Comparison of ENCODE assay signal across 32 cellular contexts in the genomic region with DNA sequence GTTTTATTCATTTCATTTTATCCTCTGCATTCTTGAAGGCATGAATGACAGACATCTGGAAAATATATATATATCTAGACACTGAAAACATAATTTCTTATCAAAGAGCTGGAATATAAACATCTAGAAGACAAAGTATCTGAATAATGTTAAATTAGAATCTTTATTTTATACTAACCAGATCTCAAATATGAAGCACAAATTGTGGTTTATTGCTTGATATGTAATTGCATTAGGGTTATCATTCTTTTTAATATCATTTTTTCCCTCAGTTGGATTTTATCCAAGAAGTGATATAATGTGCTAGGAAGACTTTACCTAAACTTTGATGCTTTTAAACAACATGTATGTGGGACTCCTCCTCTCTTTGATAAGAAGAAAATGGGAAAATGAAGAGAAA.
"Had no signal": no experiment of that assay in that cellular context is flagged by ENCODE, and none has a peak within 500 bp of the region (broad histone marks: within the 10 kb centered on the region; RNA-seq: fewer than 3 reads in every experiment).

No MANE protein-coding gene starts in this region.

- H3K36me3 ChIP-seq: adrenal gland, ascending aorta, brain microvascular endothelial cell, breast epithelium, cardiac muscle cell had no signal

- DNase-seq: activated effector memory CD4-positive, alpha-beta T cell treated with anti-CD3 and anti-CD28 coated beads, Interleukin-2, amount 50 U/mL, for 16 hours; activated effector memory CD4-positive, alpha-beta T cell treated with Interleukin-2 at 50 U/mL for 16 hours; activated gamma-delta T cell; activated gamma-delta T cell treated with Interleukin-2 at 50 U/mL for 16 hours; activated naive CD4-positive, alpha-beta T cell; activated naive CD4-positive, alpha-beta T cell treated with anti-CD3 and anti-CD28 coated beads for 36 hours; activated naive CD4-positive, alpha-beta T cell treated with anti-CD3 and anti-CD28 coated beads, Interleukin-2, amount 10 ng/mL, durations not matched to agents 7 days and 5 days; activated naive CD4-positive, alpha-beta T cell treated with anti-CD3 and anti-CD28 coated beads, Interleukin-2, amount 50 U/mL, for 16 hours; activated naive CD4-positive, alpha-beta T cell treated with Interleukin-2 at 50 U/mL for 16 hours; activated naive CD8-positive, alpha-beta T cell treated with anti-CD3 and anti-CD28 coated beads for 36 hours; activated naive CD8-positive, alpha-beta T cell treated with anti-CD3 and anti-CD28 coated beads, Interleukin-2, amount 10 ng/mL, durations not matched to agents 7 days and 5 days; activated naive CD8-positive, alpha-beta T cell treated with anti-CD3 and anti-CD28 coated beads, Interleukin-2, amount 50 U/mL, for 24 hours; activated T-cell treated with anti-CD3 and anti-CD28 coated beads, Interleukin-2, amount 50 U/mL, for 4 hours; activated T-cell treated with anti-CD3 and anti-CD28 coated beads, Interleukin-2, amount 50 U/mL, for 48 hours; activated T-cell treated with anti-CD3 and anti-CD28 coated beads, Interleukin-2, amount 50 U/mL, for 72 hours; adrenal gland; amniotic stem cell; amygdala; anterior cingulate cortex; aorta; body of pancreas; brain microvascular endothelial cell; caudate nucleus; central memory CD4-positive, alpha-beta T cell; cerebellar nuclear complex had no signal

- H3K4me3 ChIP-seq: adrenal gland, ascending aorta, body of pancreas, breast epithelium, cardiac muscle cell had no signal

- FAIRE-seq: astrocyte, bronchial epithelial cell had no signal

- H3K4me1 ChIP-seq: body of pancreas, breast epithelium had no signal

- H3K9me3 ChIP-seq: adrenal gland, ascending aorta, body of pancreas, breast epithelium had no signal

- H3K27ac ChIP-seq: adrenal gland, ascending aorta, body of pancreas, brain microvascular endothelial cell, breast epithelium, cardiac muscle cell had no signal

- H3K27me3 ChIP-seq: adrenal gland, ascending aorta, body of pancreas, brain microvascular endothelial cell, breast epithelium, cardiac muscle cell had no signal

- ATAC-seq: activated naive CD4-positive, alpha-beta T cell treated with anti-CD3 and anti-CD28 coated beads, Interleukin-2, amount 50 U/mL, for 72 hours; activated naive CD8-positive, alpha-beta T cell treated with anti-CD3 and anti-CD28 coated beads, Interleukin-2, amount 50 U/mL, for 24 hours; activated T-cell treated with anti-CD3 and anti-CD28 coated beads, Interleukin-2, amount 50 U/mL, for 4 hours; activated T-cell treated with anti-CD3 and anti-CD28 coated beads, Interleukin-2, amount 50 U/mL, for 72 hours; activated T-helper 17 cell treated with anti-CD3 and anti-CD28 coated beads, Interleukin-2, amount 50 U/mL, for 72 hours; body of pancreas had no signal
